19 cellular contexts compared by ENCODE assay signal in the genomic region with DNA sequence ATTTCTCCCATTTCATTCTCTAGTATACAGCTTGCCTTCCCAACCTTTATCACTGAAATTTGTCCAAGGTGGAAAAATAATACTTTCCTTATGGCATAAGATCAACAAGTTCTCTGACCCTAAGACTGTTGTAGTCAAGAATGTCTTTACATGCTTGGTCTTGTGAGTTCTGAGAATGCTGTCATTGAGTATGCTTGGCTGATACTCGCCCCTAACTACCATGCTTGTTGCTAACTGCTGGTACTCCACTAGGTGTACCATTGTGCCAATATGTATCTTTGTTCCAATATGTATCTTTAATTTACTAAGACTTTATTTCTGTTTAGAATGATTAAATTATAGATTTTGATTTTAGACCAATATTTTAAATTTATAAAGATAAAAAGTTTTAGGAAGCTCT.
A peak's percentile ranks its signal among the peaks of the same experiment; 100 is the strongest.
DNase-seq lines count a peak whose midpoint lies in the region; ATAC-seq and TF ChIP-seq lines count a peak whose summit lies in the region.
"Had no signal": no experiment of that assay in that cellular context is flagged by ENCODE, and none has a peak within 500 bp of the region (broad histone marks: within the 10 kb centered on the region; RNA-seq: fewer than 3 reads in every experiment).

No MANE protein-coding gene starts in this region.

- TF ChIP-seq RAD21 in HCT116 (IDR thresholded peaks at IDR 0.05; ENCODE audit: low read depth): no peak

- no peak overlapping the region for H3K9ac ChIP-seq in HCT116 (ENCODE audit: low read length)
- H3K9ac ChIP-seq: GM23248 had no signal

- CTCF ChIA-PET in HCT116 (lab: Charles Lee): no interaction called here

- H3K4me3 ChIP-seq in HCT116 (replicated peaks in 1 of 2; ENCODE audit: low read depth in 1 of 2, low read length in 2 of 2) (no peak overlapping the region), epithelial cell of esophagus (ENCODE audit: low read length) (no peak overlapping the region)
- H3K4me3 ChIP-seq: GM12878, GM23248, K562 had no signal

- ATAC-seq in HCT116: peak; percentile 57; the same call in 1 of the 2 replicates
- ATAC-seq in activated T-helper 17 cell treated with anti-CD3 and anti-CD28 coated beads, Interleukin-2, amount 50 U/mL, for 72 hours (replicated peaks): no peak
- ATAC-seq: GM12878, K562 had no signal

- H3K27ac Mint-ChIP-seq in activated T-helper 17 cell treated with anti-CD3 and anti-CD28 coated beads, Interleukin-2, amount 50 U/mL, for 72 hours: no peak overlapping the region
- H3K27ac Mint-ChIP-seq: CD4-positive, alpha-beta T cell had no signal

- no peak overlapping the region for H3K4me2 ChIP-seq in HCT116 (ENCODE audit: low read length)

- TF ChIP-seq CTCF in HCT116 (IDR thresholded peaks at IDR 0.05 in 2 of 3, conservative IDR thresholded peaks at IDR 0.05 in 1 of 3; ENCODE audit: borderline replicate concordance in 1 of 3, insufficient read depth in 1 of 3, low read depth in 2 of 3, low read length in 2 of 3) (no peak), VCaP (conservative IDR thresholded peaks at IDR 0.05) (0 out of 2 replicates have a peak, but pooled peaks have one; percentile 6), epithelial cell of esophagus (IDR thresholded peaks at IDR 0.05; ENCODE audit: insufficient read depth, low read depth, low read length, missing control alignments) (no peak)

- POLR2A ChIA-PET in HCT116 (lab: Charles Lee): no interaction called here

- H4K20me1 ChIP-seq in HCT116 (ENCODE audit: insufficient read depth): no peaks in the 10 kb centered on the region

- no peaks in the 10 kb centered on the region for H3K27me3 Mint-ChIP-seq in activated T-helper 17 cell treated with anti-CD3 and anti-CD28 coated beads, Interleukin-2, amount 50 U/mL, for 72 hours
- H3K27me3 Mint-ChIP-seq: CD4-positive, alpha-beta T cell had no signal

- no peaks in the 10 kb centered on the region for H3K9me3 ChIP-seq in HCT116 (ENCODE audit: control insufficient read depth in 1 of 2, insufficient read depth in 1 of 2, low read depth in 1 of 2, low read length in 2 of 2)
- H3K9me3 ChIP-seq: BE2C, Caco-2 had no signal

- RAD21 ChIA-PET in HCT116 (lab: Charles Lee; ENCODE audit: low non-redundant PET in 1 of 2, low total read pairs in 2 of 2, uncharacterized antibody in 2 of 2, unreplicated experiment in 2 of 2): no interaction called here

- no peaks in the 10 kb centered on the region for H3K27me3 ChIP-seq in HCT116 (ENCODE audit: insufficient read depth, low read length)
- H3K27me3 ChIP-seq: BE2C had no signal

- H3K4me3 Mint-ChIP-seq in activated T-helper 17 cell treated with anti-CD3 and anti-CD28 coated beads, Interleukin-2, amount 50 U/mL, for 72 hours: no peak overlapping the region
- H3K4me3 Mint-ChIP-seq: CD4-positive, alpha-beta T cell had no signal

- no peaks in the 10 kb centered on the region; the same call in 1 of the 2 replicates for H3K9me2 ChIP-seq in HCT116 (ENCODE audit: insufficient read depth)

- no peaks in the 10 kb centered on the region for H3K36me3 Mint-ChIP-seq in activated T-helper 17 cell treated with anti-CD3 and anti-CD28 coated beads, Interleukin-2, amount 50 U/mL, for 72 hours (ENCODE audit: low read depth)

- H3K36me3 ChIP-seq in HCT116 (ENCODE audit: control insufficient read depth in 1 of 2, insufficient read depth in 2 of 2, low read length in 2 of 2): no peaks in the 10 kb centered on the region
- H3K36me3 ChIP-seq: BE2C had no signal

- no peaks in the 10 kb centered on the region for H3K79me2 ChIP-seq in HCT116 (ENCODE audit: insufficient read depth, low read length)

- H3K9me3 Mint-ChIP-seq in activated T-helper 17 cell treated with anti-CD3 and anti-CD28 coated beads, Interleukin-2, amount 50 U/mL, for 72 hours: peaks cover 11% of the 10 kb centered on the region

- H3K4me1 ChIP-seq in HCT116 (ENCODE audit: control insufficient read depth in 1 of 2, insufficient read depth in 2 of 2, low read length in 2 of 2): peaks cover 12 to 15% of the 10 kb centered on the region in 2 experiments; a peak in 3 of 4 replicates
- H3K4me1 ChIP-seq: BE2C, Caco-2 had no signal

- intact Hi-C loops in HCT116 (cut with micrococcal nuclease): no loop called here

- no peaks in the 10 kb centered on the region for H3K4me1 Mint-ChIP-seq in activated T-helper 17 cell treated with anti-CD3 and anti-CD28 coated beads, Interleukin-2, amount 50 U/mL, for 72 hours

- DNase-seq in HCT116 (ENCODE audit: low read depth, low spot score) (no peak), epithelial cell of esophagus (ENCODE audit: low read depth) (peak; percentile 44), NCI-H2227 (lab: John Stamatoyannopoulos, UW; ENCODE audit: unreplicated experiment) (no peak), ureter (ENCODE audit: low spot score) (no peak)
- DNase-seq: ACHN; BE2C; C1 segment of cervical spinal cord; Caco-2; CD4-positive, alpha-beta T cell; DMS153; DND-41; EL; GM23248; HCEC 1CT; IMR-90 had no signal

- H3K27ac ChIP-seq in HCT116 (ENCODE audit: low read depth, low read length) (no peak overlapping the region), VCaP (no peak overlapping the region)
- H3K27ac ChIP-seq: GM23248 had no signal

- H2AFZ ChIP-seq in HCT116 (ENCODE audit: low read depth, low read length, poor library complexity, severe bottlenecking): peak overlapping the region; percentile 71
- H2AFZ ChIP-seq: GM23248 had no signal

- BruUV-seq in HCT116 (replicated peaks; lab: Mats Ljungman, UMichigan): no TSS peak

- TF ChIP-seq POLR2A in HCT116 (IDR thresholded peaks at IDR 0.05; ENCODE audit: borderline replicate concordance, extremely low read depth, insufficient read depth, insufficient read length): no peak

TF ChIP-seq in HCT116, 20 proteins besides CTCF, POLR2A, EP300 and RAD21 (continues in another document):
- TF ChIP-seq ATF3 (IDR thresholded peaks at IDR 0.05) (no peak), EZH2 (IDR thresholded peaks at IDR 0.05) (no peak), FOSL1 (IDR thresholded peaks at IDR 0.05; ENCODE audit: low read depth) (no peak), YY1 (IDR thresholded peaks at IDR 0.05; ENCODE audit: extremely low read depth, insufficient replicate concordance, low read depth, low read length) (no peak), ZBTB33 (IDR thresholded peaks at IDR 0.05; ENCODE audit: extremely low read depth, insufficient replicate concordance, low read length) (no peak), REST (IDR thresholded peaks at IDR 0.05; ENCODE audit: low read depth) (no peak), POLR2AphosphoS5 (IDR thresholded peaks at IDR 0.05; ENCODE audit: low read depth, low read length) (no peak), CEBPB (IDR thresholded peaks at IDR 0.05; ENCODE audit: low read depth) (no peak), CBX3 (IDR thresholded peaks at IDR 0.05; ENCODE audit: low read depth) (no peak), EGR1 (IDR thresholded peaks at IDR 0.05; ENCODE audit: low read depth) (no peak), ZFX (IDR thresholded peaks at IDR 0.05) (no peak), ZNF274 (IDR thresholded peaks at IDR 0.05; ENCODE audit: low read depth, low read length) (no peak), TCF7L2 (IDR thresholded peaks at IDR 0.05; ENCODE audit: borderline replicate concordance, extremely low read depth, insufficient read depth, insufficient read length) (no peak), SRF (IDR thresholded peaks at IDR 0.05; ENCODE audit: low read depth) (no peak)
- TF ChIP-seq, protein P1, sequence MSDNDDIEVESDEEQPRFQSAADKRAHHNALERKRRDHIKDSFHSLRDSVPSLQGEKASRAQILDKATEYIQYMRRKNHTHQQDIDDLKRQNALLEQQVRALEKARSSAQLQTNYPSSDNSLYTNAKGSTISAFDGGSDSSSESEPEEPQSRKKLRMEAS (IDR thresholded peaks at IDR 0.05): no peak
